Comparison of ENCODE assay signal across 37 cellular contexts in genomic region chr4:31039382-31039781, GRCh38.
"Had no signal": no experiment of that assay in that cellular context is flagged by ENCODE, and none has a peak within 500 bp of the region (broad histone marks: within the 10 kb centered on the region; RNA-seq: fewer than 3 reads in every experiment).

No MANE protein-coding gene starts in this region.

- DNase-seq: activated CD4-positive, alpha-beta memory T cell treated with anti-CD3 and anti-CD28 coated beads, Interleukin-2, amount 10 ng/mL, durations not matched to agents 7 days and 5 days; activated CD4-positive, alpha-beta T cell treated with anti-CD3 and anti-CD28 coated beads for 1 hour; activated CD4-positive, alpha-beta T cell treated with anti-CD3 and anti-CD28 coated beads for 36 hours; activated CD4-positive, alpha-beta T cell treated with anti-CD3 and anti-CD28 coated beads for 48 hours; activated CD4-positive, alpha-beta T cell treated with anti-CD3 and anti-CD28 coated beads, Interleukin-2, amount 10 ng/mL, durations not matched to agents 7 days and 5 days; activated CD4-positive, alpha-beta T cell treated with anti-CD3 and anti-CD28 coated beads, Interleukin-2, amount 50 U/mL, for 48 hours; activated CD4-positive, CD25-positive, alpha-beta regulatory T cell; activated CD8-positive, alpha-beta memory T cell treated with anti-CD3 and anti-CD28 coated beads for 24 hours; activated CD8-positive, alpha-beta memory T cell treated with anti-CD3 and anti-CD28 coated beads, Interleukin-2, amount 10 ng/mL, durations not matched to agents 7 days and 5 days; activated CD8-positive, alpha-beta memory T cell treated with anti-CD3 and anti-CD28 coated beads, Interleukin-2, amount 50 U/mL, for 48 hours; activated CD8-positive, alpha-beta T cell treated with anti-CD3 and anti-CD28 coated beads, Interleukin-2, amount 10 ng/mL, durations not matched to agents 7 days and 5 days; activated effector memory CD4-positive, alpha-beta T cell treated with anti-CD3 and anti-CD28 coated beads, Interleukin-2, amount 50 U/mL, for 16 hours; activated gamma-delta T cell treated with Interleukin-2 at 50 U/mL for 16 hours; activated naive CD4-positive, alpha-beta T cell; activated naive CD4-positive, alpha-beta T cell treated with anti-CD3 and anti-CD28 coated beads for 36 hours; activated naive CD4-positive, alpha-beta T cell treated with anti-CD3 and anti-CD28 coated beads, Interleukin-2, amount 50 U/mL, for 16 hours; activated naive CD8-positive, alpha-beta T cell treated with anti-CD3 and anti-CD28 coated beads for 36 hours; activated T-cell treated with anti-CD3 and anti-CD28 coated beads, Interleukin-2, amount 50 U/mL, for 4 hours; activated T-cell treated with anti-CD3 and anti-CD28 coated beads, Interleukin-2, amount 50 U/mL, for 72 hours; adrenal gland; amniotic stem cell; caudate nucleus; cerebellar nuclear complex; T-helper 1 cell; T-helper 2 cell; T-helper 9 cell had no signal

- H3K27ac Mint-ChIP-seq: activated CD4-positive, alpha-beta memory T cell treated with anti-CD3 and anti-CD28 coated beads, Interleukin-2, amount 10 ng/mL, durations not matched to agents 7 days and 5 days; activated CD4-positive, alpha-beta T cell treated with anti-CD3 and anti-CD28 coated beads for 36 hours; activated CD4-positive, alpha-beta T cell treated with anti-CD3 and anti-CD28 coated beads, Interleukin-2, amount 10 ng/mL, durations not matched to agents 7 days and 5 days; activated CD8-positive, alpha-beta memory T cell treated with anti-CD3 and anti-CD28 coated beads, Interleukin-2, amount 10 ng/mL, durations not matched to agents 7 days and 5 days; activated CD8-positive, alpha-beta T cell treated with anti-CD3 and anti-CD28 coated beads, Interleukin-2, amount 10 ng/mL, durations not matched to agents 7 days and 5 days; activated naive CD4-positive, alpha-beta T cell treated with anti-CD3 and anti-CD28 coated beads for 36 hours; activated naive CD4-positive, alpha-beta T cell treated with anti-CD3 and anti-CD28 coated beads, Interleukin-2, amount 50 U/mL, for 72 hours; activated naive CD8-positive, alpha-beta T cell treated with anti-CD3 and anti-CD28 coated beads for 36 hours; activated T-cell treated with anti-CD3 and anti-CD28 coated beads, Interleukin-2, amount 50 U/mL, for 72 hours; activated T-helper 1 cell treated with anti-CD3 and anti-CD28 coated beads, Interleukin-12 subunit alpha, Interleukin-12 subunit beta, Interleukin-2, Interleukin-4 antibody, amounts not matched to agents 30 ng/mL and 10 ng/mL and 1 ng/mL, durations not matched to agents 14 hours and 24 hours and 36 hours; activated T-helper 17 cell treated with anti-CD3 and anti-CD28 coated beads, Interleukin-2, amount 50 U/mL, for 72 hours; brain; T-helper 1 cell treated with Interleukin-12 subunit alpha and Interleukin-12 subunit beta and Interleukin-4 antibody, amounts not matched to agents 30 μg/mL and 1 μg/mL, for 36 hours; T-helper 2 cell treated with Interferon-gamma antibody and Interleukin-4, amounts not matched to agents 5 μg/mL and 100 μg/mL, for 36 hours had no signal

- H3K4me3 ChIP-seq: adrenal gland, ascending aorta, cardiac muscle cell had no signal

- H3K27ac ChIP-seq: adrenal gland, ascending aorta, cardiac muscle cell, VCaP had no signal

- H3K9me3 Mint-ChIP-seq: activated CD4-positive, alpha-beta T cell treated with anti-CD3 and anti-CD28 coated beads, Interleukin-2, amount 10 ng/mL, durations not matched to agents 7 days and 5 days; T-helper 1 cell treated with Interleukin-12 subunit alpha and Interleukin-12 subunit beta and Interleukin-4 antibody, amounts not matched to agents 30 μg/mL and 1 μg/mL, for 36 hours; T-helper 2 cell treated with Interferon-gamma antibody and Interleukin-4, amounts not matched to agents 5 μg/mL and 100 μg/mL, for 36 hours had no signal

- H3K27me3 ChIP-seq: adrenal gland, ascending aorta, cardiac muscle cell had no signal

- H3K27me3 Mint-ChIP-seq: activated CD4-positive, alpha-beta memory T cell treated with anti-CD3 and anti-CD28 coated beads, Interleukin-2, amount 10 ng/mL, durations not matched to agents 7 days and 5 days; activated CD4-positive, alpha-beta T cell treated with anti-CD3 and anti-CD28 coated beads for 36 hours; activated CD4-positive, alpha-beta T cell treated with anti-CD3 and anti-CD28 coated beads, Interleukin-2, amount 10 ng/mL, durations not matched to agents 7 days and 5 days; activated CD8-positive, alpha-beta memory T cell treated with anti-CD3 and anti-CD28 coated beads, Interleukin-2, amount 10 ng/mL, durations not matched to agents 7 days and 5 days; activated naive CD8-positive, alpha-beta T cell treated with anti-CD3 and anti-CD28 coated beads for 36 hours; activated T-helper 17 cell treated with anti-CD3 and anti-CD28 coated beads, Interleukin-2, amount 50 U/mL, for 72 hours; brain; central memory CD8-positive, alpha-beta T cell had no signal

- H3K36me3 ChIP-seq: adrenal gland, ascending aorta, cardiac muscle cell had no signal

- H3K4me1 ChIP-seq: adrenal gland had no signal

- H3K36me3 Mint-ChIP-seq: activated CD8-positive, alpha-beta memory T cell treated with anti-CD3 and anti-CD28 coated beads, Interleukin-2, amount 10 ng/mL, durations not matched to agents 7 days and 5 days; activated naive CD8-positive, alpha-beta T cell treated with anti-CD3 and anti-CD28 coated beads for 36 hours; brain had no signal

- H3K9me3 ChIP-seq: adrenal gland, ascending aorta had no signal

- ATAC-seq: activated CD4-positive, alpha-beta T cell treated with anti-CD3 and anti-CD28 coated beads for 36 hours; activated CD4-positive, CD25-positive, alpha-beta regulatory T cell treated with anti-CD3 and anti-CD28 coated beads, Interleukin-2, amount 50 U/mL, for 24 hours; activated CD8-positive, alpha-beta memory T cell treated with anti-CD3 and anti-CD28 coated beads, Interleukin-2, amount 10 ng/mL, durations not matched to agents 7 days and 5 days; activated CD8-positive, alpha-beta T cell treated with anti-CD3 and anti-CD28 coated beads, Interleukin-2, amount 10 ng/mL, durations not matched to agents 7 days and 5 days; activated naive CD4-positive, alpha-beta T cell treated with anti-CD3 and anti-CD28 coated beads, Interleukin-2, amount 50 U/mL, for 72 hours; activated T-cell treated with anti-CD3 and anti-CD28 coated beads, Interleukin-2, amount 50 U/mL, for 4 hours; activated T-cell treated with anti-CD3 and anti-CD28 coated beads, Interleukin-2, amount 50 U/mL, for 72 hours; activated T-helper 17 cell treated with anti-CD3 and anti-CD28 coated beads, Interleukin-2, amount 50 U/mL, for 72 hours had no signal

- H3K4me1 Mint-ChIP-seq: activated CD4-positive, alpha-beta memory T cell treated with anti-CD3 and anti-CD28 coated beads, Interleukin-2, amount 10 ng/mL, durations not matched to agents 7 days and 5 days; activated CD4-positive, alpha-beta T cell treated with anti-CD3 and anti-CD28 coated beads for 36 hours; activated CD4-positive, alpha-beta T cell treated with anti-CD3 and anti-CD28 coated beads, Interleukin-2, amount 10 ng/mL, durations not matched to agents 7 days and 5 days; activated CD8-positive, alpha-beta memory T cell treated with anti-CD3 and anti-CD28 coated beads, Interleukin-2, amount 10 ng/mL, durations not matched to agents 7 days and 5 days; activated naive CD8-positive, alpha-beta T cell treated with anti-CD3 and anti-CD28 coated beads for 36 hours; activated T-helper 17 cell treated with anti-CD3 and anti-CD28 coated beads, Interleukin-2, amount 50 U/mL, for 72 hours; central memory CD8-positive, alpha-beta T cell had no signal

- H3K4me3 Mint-ChIP-seq: activated CD4-positive, alpha-beta memory T cell treated with anti-CD3 and anti-CD28 coated beads, Interleukin-2, amount 10 ng/mL, durations not matched to agents 7 days and 5 days; activated CD4-positive, alpha-beta T cell treated with anti-CD3 and anti-CD28 coated beads for 36 hours; activated CD4-positive, alpha-beta T cell treated with anti-CD3 and anti-CD28 coated beads, Interleukin-2, amount 10 ng/mL, durations not matched to agents 7 days and 5 days; activated CD8-positive, alpha-beta memory T cell treated with anti-CD3 and anti-CD28 coated beads, Interleukin-2, amount 10 ng/mL, durations not matched to agents 7 days and 5 days; activated CD8-positive, alpha-beta T cell treated with anti-CD3 and anti-CD28 coated beads, Interleukin-2, amount 10 ng/mL, durations not matched to agents 7 days and 5 days; activated naive CD4-positive, alpha-beta T cell treated with anti-CD3 and anti-CD28 coated beads for 36 hours; activated naive CD8-positive, alpha-beta T cell treated with anti-CD3 and anti-CD28 coated beads for 36 hours; activated T-cell treated with anti-CD3 and anti-CD28 coated beads, Interleukin-2, amount 50 U/mL, for 4 hours; activated T-cell treated with anti-CD3 and anti-CD28 coated beads, Interleukin-2, amount 50 U/mL, for 72 hours; activated T-helper 1 cell treated with anti-CD3 and anti-CD28 coated beads, Interleukin-12 subunit alpha, Interleukin-12 subunit beta, Interleukin-2, Interleukin-4 antibody, amounts not matched to agents 30 ng/mL and 10 ng/mL and 1 ng/mL, durations not matched to agents 14 hours and 24 hours and 36 hours; activated T-helper 17 cell treated with anti-CD3 and anti-CD28 coated beads, Interleukin-2, amount 50 U/mL, for 72 hours; brain; central memory CD8-positive, alpha-beta T cell; T-helper 1 cell treated with Interleukin-12 subunit alpha and Interleukin-12 subunit beta and Interleukin-4 antibody, amounts not matched to agents 30 μg/mL and 1 μg/mL, for 36 hours; T-helper 2 cell treated with Interferon-gamma antibody and Interleukin-4, amounts not matched to agents 5 μg/mL and 100 μg/mL, for 36 hours had no signal
